Comparison of ENCODE assay signal across 8 cellular contexts in genomic region chr10:21525367-21526183, GRCh38. TPM values are rescaled to one million over a fixed set of nuclear protein-coding genes. Genes with fewer than 3 reads are reported as not detected.
DNase-seq lines count a peak whose midpoint lies in the region; ATAC-seq, FAIRE-seq and TF ChIP-seq lines count a peak whose summit lies in the region.

Gene SKIDA1, minus strand, starts transcription at chr10:21525682. Its CDS starts 7,860 bp downstream, at chr10:21517822.

- DNase-seq in GM12891 (ENCODE audit: insufficient read length, low spot score) (no peak), NCI-H187 (lab: John Stamatoyannopoulos, UW) (peak; percentile 33 to 68), T-helper 22 cell (ENCODE audit: low read depth) (peak; percentile 40), iPS DF 6.9 (ENCODE audit: low read depth, low spot score) (no peak), retinal pigment epithelial cell (ENCODE audit: low read depth) (no peak)

- peak; percentile 65 for ATAC-seq in HG02885 (IDR thresholded peaks at IDR 0.05; ENCODE audit: poor library complexity, unreplicated experiment)
- no peak for ATAC-seq in GM18873 (IDR thresholded peaks at IDR 0.05; ENCODE audit: low FRiP score, unreplicated experiment)

- H3K27me3 Mint-ChIP-seq in brain = peaks cover 31% of the 10 kb centered on the region

- H3K27ac Mint-ChIP-seq in brain = peak within 1 kb of the TSS; percentile 96 to 100 (median 100)

- no peaks in the 10 kb centered on the region for H3K27me3 ChIP-seq in iPS DF 6.9 (ENCODE audit: control insufficient read depth, insufficient read depth, low read length)

- peak within 1 kb of the TSS; percentile 89 to 97 (median 95) for H3K4me3 Mint-ChIP-seq in brain

- H3K9me3 Mint-ChIP-seq in brain = peaks cover 0 to 7% (median 0%) of the 10 kb centered on the region in 5 experiments

- peaks cover 67% of the 10 kb centered on the region for H3K4me1 Mint-ChIP-seq in brain

- TF ChIP-seq POLR2A in GM12891 (IDR thresholded peaks at IDR 0.05; ENCODE audit: low read depth, low read length) = no peak

- peak; percentile 86 for FAIRE-seq in GM12891 (lab: Jason Lieb, UNC)

- H3K4me3 ChIP-seq in iPS DF 6.9 (ENCODE audit: low read length) (peak within 1 kb of the TSS; percentile 60; the same call in 1 of the 2 replicates), retinal pigment epithelial cell (ENCODE audit: low read length) (peak within 1 kb of the TSS; percentile 72)

- H3K27ac ChIP-seq in iPS DF 6.9 (ENCODE audit: low read length) = peak within 1 kb of the TSS; percentile 33

- WGBS in iPS DF 6.9 (ENCODE audit: insufficient coverage, insufficient read length) = no CpG with 5 or more reads among the region's 64 CpGs

- no peaks in the 10 kb centered on the region for H3K9me3 ChIP-seq in iPS DF 6.9 (ENCODE audit: control insufficient read depth, insufficient read depth, low read length)

- no peaks in the 10 kb centered on the region for H3K36me3 ChIP-seq in iPS DF 6.9 (ENCODE audit: control insufficient read depth, insufficient read depth, low read length)

- H3K4me1 ChIP-seq in iPS DF 6.9 (ENCODE audit: control insufficient read depth, insufficient read depth, low read length) = peaks cover 4% of the 10 kb centered on the region

- TF ChIP-seq CTCF in brain (conservative IDR thresholded peaks at IDR 0.05) (no peak), retinal pigment epithelial cell (conservative IDR thresholded peaks at IDR 0.05; ENCODE audit: low read depth, low read length) (no peak)

- no peaks in the 10 kb centered on the region for H3K36me3 Mint-ChIP-seq in brain

TF ChIP-seq in GM12891, 5 proteins besides CTCF, POLR2A, EP300 and RAD21:
- no peak for TF ChIP-seq POU2F2 (IDR thresholded peaks at IDR 0.05; ENCODE audit: low read depth, low read length)
- 0 out of 2 replicates have a peak, but pooled peaks have one; percentile 13 for TF ChIP-seq SPI1 (IDR thresholded peaks at IDR 0.05; ENCODE audit: low read depth, low read length)
- no peak for TF ChIP-seq TAF1 (IDR thresholded peaks at IDR 0.05; ENCODE audit: low read depth, low read length)

RNA-seq across cellular contexts. Expression of gene SKIDA1, which starts in this region (rescaled TPM):
- 0.10 TPM for polyA plus RNA-seq in GM12891 (2012; ENCODE audit: low read depth, missing spikeins)
- polyA plus RNA-seq in brain (ENCODE audit: insufficient read depth, low read depth, low replicate concordance) = 0.46 TPM

Comparison
In these comparisons a context has a peak if more than half of its experiments do, and no peak if none do; other contexts are left out.
1. DNase-seq: peak in NCI-H187 (2 of 2) and T-helper 22 cell (single experiment); none in GM12891 (single experiment), iPS DF 6.9 (single experiment) and retinal pigment epithelial cell (single experiment).